1 cellular context compared by ENCODE assay signal in the genomic region with DNA sequence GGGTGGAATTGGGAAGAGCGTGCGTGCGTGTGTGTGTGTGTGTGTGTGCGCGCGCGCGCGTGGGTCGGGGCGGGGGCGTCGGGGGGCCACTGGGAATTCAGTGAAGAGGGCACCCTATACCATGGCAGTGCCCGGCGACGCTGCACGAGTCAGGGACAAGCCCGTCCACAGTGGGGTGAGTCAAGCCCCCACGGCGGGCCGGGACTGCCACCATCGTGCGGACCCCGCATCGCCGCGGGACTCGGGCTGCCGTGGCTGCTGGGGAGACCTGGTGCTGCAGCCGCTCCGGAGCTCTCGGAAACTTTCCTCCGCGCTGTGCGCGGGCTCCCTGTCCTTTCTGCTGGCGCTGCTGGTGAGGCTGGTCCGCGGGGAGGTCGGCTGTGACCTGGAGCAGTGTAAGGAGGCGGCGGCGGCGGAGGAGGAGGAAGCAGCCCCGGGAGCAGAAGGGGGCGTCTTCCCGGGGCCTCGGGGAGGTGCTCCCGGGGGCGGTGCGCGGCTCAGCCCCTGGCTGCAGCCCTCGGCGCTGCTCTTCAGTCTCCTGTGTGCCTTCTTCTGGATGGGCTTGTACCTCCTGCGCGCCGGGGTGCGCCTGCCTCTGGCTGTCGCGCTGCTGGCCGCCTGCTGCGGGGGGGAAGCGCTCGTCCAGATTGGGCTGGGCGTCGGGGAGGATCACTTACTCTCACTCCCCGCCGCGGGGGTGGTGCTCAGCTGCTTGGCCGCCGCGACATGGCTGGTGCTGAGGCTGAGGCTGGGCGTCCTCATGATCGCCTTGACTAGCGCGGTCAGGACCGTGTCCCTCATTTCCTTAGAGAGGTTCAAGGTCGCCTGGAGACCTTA.
TF ChIP-seq lines count a peak whose summit lies in the region.

No MANE protein-coding gene starts in this region.

TF ChIP-seq in HEK293, 187 proteins besides CTCF, POLR2A, EP300 and RAD21 (continued from another document):
- TF ChIP-seq, protein P1, sequence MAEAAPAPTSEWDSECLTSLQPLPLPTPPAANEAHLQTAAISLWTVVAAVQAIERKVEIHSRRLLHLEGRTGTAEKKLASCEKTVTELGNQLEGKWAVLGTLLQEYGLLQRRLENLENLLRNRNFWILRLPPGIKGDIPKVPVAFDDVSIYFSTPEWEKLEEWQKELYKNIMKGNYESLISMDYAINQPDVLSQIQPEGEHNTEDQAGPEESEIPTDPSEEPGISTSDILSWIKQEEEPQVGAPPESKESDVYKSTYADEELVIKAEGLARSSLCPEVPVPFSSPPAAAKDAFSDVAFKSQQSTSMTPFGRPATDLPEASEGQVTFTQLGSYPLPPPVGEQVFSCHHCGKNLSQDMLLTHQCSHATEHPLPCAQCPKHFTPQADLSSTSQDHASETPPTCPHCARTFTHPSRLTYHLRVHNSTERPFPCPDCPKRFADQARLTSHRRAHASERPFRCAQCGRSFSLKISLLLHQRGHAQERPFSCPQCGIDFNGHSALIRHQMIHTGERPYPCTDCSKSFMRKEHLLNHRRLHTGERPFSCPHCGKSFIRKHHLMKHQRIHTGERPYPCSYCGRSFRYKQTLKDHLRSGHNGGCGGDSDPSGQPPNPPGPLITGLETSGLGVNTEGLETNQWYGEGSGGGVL (tag by site-specific recombination; IDR thresholded peaks at IDR 0.05), result no peak
- TF ChIP-seq INSM2 (tag by site-specific recombination; IDR thresholded peaks at IDR 0.05), result no peak
- TF ChIP-seq, protein P2, sequence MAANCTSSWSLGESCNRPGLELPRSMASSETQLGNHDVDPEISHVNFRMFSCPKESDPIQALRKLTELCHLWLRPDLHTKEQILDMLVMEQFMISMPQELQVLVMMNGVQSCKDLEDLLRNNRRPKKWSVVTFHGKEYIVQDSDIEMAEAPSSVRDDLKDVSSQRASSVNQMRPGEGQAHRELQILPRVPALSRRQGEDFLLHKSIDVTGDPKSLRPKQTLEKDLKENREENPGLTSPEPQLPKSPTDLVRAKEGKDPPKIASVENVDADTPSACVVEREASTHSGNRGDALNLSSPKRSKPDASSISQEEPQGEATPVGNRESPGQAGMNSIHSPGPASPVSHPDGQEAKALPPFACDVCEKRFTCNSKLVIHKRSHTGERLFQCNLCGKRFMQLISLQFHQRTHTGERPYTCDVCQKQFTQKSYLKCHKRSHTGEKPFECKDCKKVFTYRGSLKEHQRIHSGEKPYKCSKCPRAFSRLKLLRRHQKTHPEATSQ (tag by site-specific recombination; IDR thresholded peaks at IDR 0.05), result no peak
- TF ChIP-seq ZNF10 (tag by site-specific recombination; IDR thresholded peaks at IDR 0.05), result no peak
- TF ChIP-seq SP2 (tag by site-specific recombination; IDR thresholded peaks at IDR 0.05), result peak; percentile 64
- TF ChIP-seq ZNF266 (tag by site-specific recombination; IDR thresholded peaks at IDR 0.05; ENCODE audit: low read depth), result no peak
- TF ChIP-seq ZNF501 (tag by site-specific recombination; IDR thresholded peaks at IDR 0.05), result no peak
- no peak for TF ChIP-seq GLI2 (tag by site-specific recombination; IDR thresholded peaks at IDR 0.05; ENCODE audit: borderline replicate concordance, low read depth)
- TF ChIP-seq ZBTB20 (tag by site-specific recombination; IDR thresholded peaks at IDR 0.05), result peak; percentile 62; the same call in 1 of the 2 replicates
- peak; percentile 68 for TF ChIP-seq ZIC2 (tag by site-specific recombination; IDR thresholded peaks at IDR 0.05)
- TF ChIP-seq, protein P3, sequence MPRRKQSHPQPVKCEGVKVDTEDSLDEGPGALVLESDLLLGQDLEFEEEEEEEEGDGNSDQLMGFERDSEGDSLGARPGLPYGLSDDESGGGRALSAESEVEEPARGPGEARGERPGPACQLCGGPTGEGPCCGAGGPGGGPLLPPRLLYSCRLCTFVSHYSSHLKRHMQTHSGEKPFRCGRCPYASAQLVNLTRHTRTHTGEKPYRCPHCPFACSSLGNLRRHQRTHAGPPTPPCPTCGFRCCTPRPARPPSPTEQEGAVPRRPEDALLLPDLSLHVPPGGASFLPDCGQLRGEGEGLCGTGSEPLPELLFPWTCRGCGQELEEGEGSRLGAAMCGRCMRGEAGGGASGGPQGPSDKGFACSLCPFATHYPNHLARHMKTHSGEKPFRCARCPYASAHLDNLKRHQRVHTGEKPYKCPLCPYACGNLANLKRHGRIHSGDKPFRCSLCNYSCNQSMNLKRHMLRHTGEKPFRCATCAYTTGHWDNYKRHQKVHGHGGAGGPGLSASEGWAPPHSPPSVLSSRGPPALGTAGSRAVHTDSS (tag by site-specific recombination; IDR thresholded peaks at IDR 0.05), result no peak
- TF ChIP-seq ZNF555 (tag by site-specific recombination; conservative IDR thresholded peaks at IDR 0.05), result no peak
- no peak for TF ChIP-seq ZNF660 (tag by site-specific recombination; IDR thresholded peaks at IDR 0.05)
- peak; percentile 45; the same call in 1 of the 2 replicates for TF ChIP-seq ZBTB17 (tag by site-specific recombination; IDR thresholded peaks at IDR 0.05)
- no peak for TF ChIP-seq ZNF629 (tag by site-specific recombination; IDR thresholded peaks at IDR 0.05)
- TF ChIP-seq MZF1 (tag by site-specific recombination; IDR thresholded peaks at IDR 0.05; ENCODE audit: borderline replicate concordance), result no peak
- TF ChIP-seq ZNF571 (tag by site-specific recombination; IDR thresholded peaks at IDR 0.05), result no peak
- TF ChIP-seq ZNF239 (tag by site-specific recombination; IDR thresholded peaks at IDR 0.05), result no peak
- TF ChIP-seq, protein P4, sequence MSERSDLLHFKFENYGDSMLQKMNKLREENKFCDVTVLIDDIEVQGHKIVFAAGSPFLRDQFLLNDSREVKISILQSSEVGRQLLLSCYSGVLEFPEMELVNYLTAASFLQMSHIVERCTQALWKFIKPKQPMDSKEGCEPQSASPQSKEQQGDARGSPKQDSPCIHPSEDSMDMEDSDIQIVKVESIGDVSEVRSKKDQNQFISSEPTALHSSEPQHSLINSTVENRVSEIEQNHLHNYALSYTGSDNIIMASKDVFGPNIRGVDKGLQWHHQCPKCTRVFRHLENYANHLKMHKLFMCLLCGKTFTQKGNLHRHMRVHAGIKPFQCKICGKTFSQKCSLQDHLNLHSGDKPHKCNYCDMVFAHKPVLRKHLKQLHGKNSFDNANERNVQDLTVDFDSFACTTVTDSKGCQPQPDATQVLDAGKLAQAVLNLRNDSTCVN (tag by site-specific recombination; optimal IDR thresholded peaks at IDR 0.05), result peak; percentile 70
- TF ChIP-seq WT1 (tag by site-specific recombination; IDR thresholded peaks at IDR 0.05), result no peak; the same call in 1 of the 2 replicates
- TF ChIP-seq ZNF140 (tag by site-specific recombination; IDR thresholded peaks at IDR 0.05), result no peak
- no peak for TF ChIP-seq BCL11B (tag by site-specific recombination; IDR thresholded peaks at IDR 0.05; ENCODE audit: low read depth)
- TF ChIP-seq ZNF350 (tag by site-specific recombination; IDR thresholded peaks at IDR 0.05), result no peak
- TF ChIP-seq ZNF514 (tag by site-specific recombination; IDR thresholded peaks at IDR 0.05), result no peak
- TF ChIP-seq ZFHX2 (tag by site-specific recombination; conservative IDR thresholded peaks at IDR 0.05), result peak; percentile 65
- no peak for TF ChIP-seq SETDB1 (IDR thresholded peaks at IDR 0.05; ENCODE audit: insufficient read length, low read length)
- TF ChIP-seq ZNF157 (tag by site-specific recombination; IDR thresholded peaks at IDR 0.05), result no peak
- TF ChIP-seq, protein P5, sequence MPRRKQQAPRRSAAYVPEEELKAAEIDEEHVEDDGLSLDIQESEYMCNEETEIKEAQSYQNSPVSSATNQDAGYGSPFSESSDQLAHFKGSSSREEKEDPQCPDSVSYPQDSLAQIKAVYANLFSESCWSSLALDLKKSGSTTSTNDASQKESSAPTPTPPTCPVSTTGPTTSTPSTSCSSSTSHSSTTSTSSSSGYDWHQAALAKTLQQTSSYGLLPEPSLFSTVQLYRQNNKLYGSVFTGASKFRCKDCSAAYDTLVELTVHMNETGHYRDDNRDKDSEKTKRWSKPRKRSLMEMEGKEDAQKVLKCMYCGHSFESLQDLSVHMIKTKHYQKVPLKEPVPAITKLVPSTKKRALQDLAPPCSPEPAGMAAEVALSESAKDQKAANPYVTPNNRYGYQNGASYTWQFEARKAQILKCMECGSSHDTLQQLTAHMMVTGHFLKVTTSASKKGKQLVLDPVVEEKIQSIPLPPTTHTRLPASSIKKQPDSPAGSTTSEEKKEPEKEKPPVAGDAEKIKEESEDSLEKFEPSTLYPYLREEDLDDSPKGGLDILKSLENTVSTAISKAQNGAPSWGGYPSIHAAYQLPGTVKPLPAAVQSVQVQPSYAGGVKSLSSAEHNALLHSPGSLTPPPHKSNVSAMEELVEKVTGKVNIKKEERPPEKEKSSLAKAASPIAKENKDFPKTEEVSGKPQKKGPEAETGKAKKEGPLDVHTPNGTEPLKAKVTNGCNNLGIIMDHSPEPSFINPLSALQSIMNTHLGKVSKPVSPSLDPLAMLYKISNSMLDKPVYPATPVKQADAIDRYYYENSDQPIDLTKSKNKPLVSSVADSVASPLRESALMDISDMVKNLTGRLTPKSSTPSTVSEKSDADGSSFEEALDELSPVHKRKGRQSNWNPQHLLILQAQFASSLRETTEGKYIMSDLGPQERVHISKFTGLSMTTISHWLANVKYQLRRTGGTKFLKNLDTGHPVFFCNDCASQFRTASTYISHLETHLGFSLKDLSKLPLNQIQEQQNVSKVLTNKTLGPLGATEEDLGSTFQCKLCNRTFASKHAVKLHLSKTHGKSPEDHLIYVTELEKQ (tag by site-specific recombination; IDR thresholded peaks at IDR 0.05; ENCODE audit: borderline replicate concordance), result no peak
- TF ChIP-seq, protein P6, sequence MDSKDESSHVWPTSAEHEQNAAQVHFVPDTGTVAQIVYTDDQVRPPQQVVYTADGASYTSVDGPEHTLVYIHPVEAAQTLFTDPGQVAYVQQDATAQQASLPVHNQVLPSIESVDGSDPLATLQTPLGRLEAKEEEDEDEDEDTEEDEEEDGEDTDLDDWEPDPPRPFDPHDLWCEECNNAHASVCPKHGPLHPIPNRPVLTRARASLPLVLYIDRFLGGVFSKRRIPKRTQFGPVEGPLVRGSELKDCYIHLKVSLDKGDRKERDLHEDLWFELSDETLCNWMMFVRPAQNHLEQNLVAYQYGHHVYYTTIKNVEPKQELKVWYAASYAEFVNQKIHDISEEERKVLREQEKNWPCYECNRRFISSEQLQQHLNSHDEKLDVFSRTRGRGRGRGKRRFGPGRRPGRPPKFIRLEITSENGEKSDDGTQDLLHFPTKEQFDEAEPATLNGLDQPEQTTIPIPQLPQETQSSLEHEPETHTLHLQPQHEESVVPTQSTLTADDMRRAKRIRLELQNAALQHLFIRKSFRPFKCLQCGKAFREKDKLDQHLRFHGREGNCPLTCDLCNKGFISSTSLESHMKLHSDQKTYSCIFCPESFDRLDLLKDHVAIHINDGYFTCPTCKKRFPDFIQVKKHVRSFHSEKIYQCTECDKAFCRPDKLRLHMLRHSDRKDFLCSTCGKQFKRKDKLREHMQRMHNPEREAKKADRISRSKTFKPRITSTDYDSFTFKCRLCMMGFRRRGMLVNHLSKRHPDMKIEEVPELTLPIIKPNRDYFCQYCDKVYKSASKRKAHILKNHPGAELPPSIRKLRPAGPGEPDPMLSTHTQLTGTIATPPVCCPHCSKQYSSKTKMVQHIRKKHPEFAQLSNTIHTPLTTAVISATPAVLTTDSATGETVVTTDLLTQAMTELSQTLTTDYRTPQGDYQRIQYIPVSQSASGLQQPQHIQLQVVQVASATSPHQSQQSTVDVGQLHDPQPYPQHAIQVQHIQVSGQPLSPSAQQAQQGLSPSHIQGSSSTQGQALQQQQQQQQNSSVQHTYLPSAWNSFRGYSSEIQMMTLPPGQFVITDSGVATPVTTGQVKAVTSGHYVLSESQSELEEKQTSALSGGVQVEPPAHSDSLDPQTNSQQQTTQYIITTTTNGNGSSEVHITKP (tag by site-specific recombination; IDR thresholded peaks at IDR 0.05), result no peak
- no peak for TF ChIP-seq ZNF776 (tag by site-specific recombination; IDR thresholded peaks at IDR 0.05; ENCODE audit: borderline replicate concordance)
- TF ChIP-seq ZNF521 (tag by site-specific recombination; IDR thresholded peaks at IDR 0.05), result no peak
- no peak for TF ChIP-seq ZNF133 (tag by site-specific recombination; IDR thresholded peaks at IDR 0.05)
- TF ChIP-seq ZNF174 (tag by site-specific recombination; IDR thresholded peaks at IDR 0.05), result no peak
- TF ChIP-seq ZNF37A (tag by site-specific recombination; IDR thresholded peaks at IDR 0.05), result no peak
- TF ChIP-seq KLF16 (tag by site-specific recombination; IDR thresholded peaks at IDR 0.05), result peak; percentile 43; the same call in 1 of the 2 replicates
- no peak for TF ChIP-seq ZNF23 (tag by site-specific recombination; IDR thresholded peaks at IDR 0.05; ENCODE audit: borderline replicate concordance)
- no peak for TF ChIP-seq ZNF626 (tag by site-specific recombination; IDR thresholded peaks at IDR 0.05)
